8 cellular contexts compared by ENCODE assay signal in the genomic region with DNA sequence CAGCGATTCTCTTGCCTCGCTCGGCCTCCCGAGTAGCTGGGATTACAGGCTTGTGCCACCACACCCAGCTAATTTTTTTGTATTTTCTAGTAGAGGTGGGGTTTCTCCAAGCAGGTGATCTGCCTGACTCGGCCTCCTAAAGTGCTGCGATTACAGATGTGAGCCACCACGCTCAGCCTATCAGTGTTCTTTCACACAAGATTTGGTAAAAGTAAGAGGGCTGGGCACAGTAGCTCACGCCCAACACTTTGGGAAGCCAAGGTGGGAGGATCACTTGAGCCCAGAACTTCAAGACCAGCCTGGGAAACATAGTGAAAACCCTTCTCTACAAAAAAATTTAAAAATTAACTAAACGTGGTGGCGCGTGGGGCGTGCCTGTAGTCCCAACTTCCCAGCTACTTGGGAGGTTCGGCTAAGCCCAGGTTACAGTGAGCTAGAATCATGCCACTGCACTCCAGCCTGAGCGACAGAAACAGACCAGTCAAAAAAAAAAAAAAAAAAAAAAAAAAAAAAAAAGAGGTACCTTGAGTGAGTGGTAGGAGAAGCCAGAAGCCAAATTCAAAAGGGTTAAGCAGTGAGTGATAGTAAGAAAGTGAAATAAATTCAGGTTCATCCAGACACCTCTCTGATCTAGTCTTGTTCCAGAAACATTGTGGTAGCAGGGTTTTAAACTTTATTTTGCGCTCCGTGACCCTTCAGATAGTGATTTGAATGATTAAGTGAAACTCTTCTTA. TPM values are rescaled to one million over a fixed set of nuclear protein-coding genes. Genes with fewer than 3 reads are reported as not detected.
A peak's percentile ranks its signal among the peaks of the same experiment; 100 is the strongest.
DNase-seq lines count a peak whose midpoint lies in the region; ATAC-seq and TF ChIP-seq lines count a peak whose summit lies in the region.

No MANE protein-coding gene starts in this region.

- POLR2A ChIA-PET in RWPE1 (lab: Yijun Ruan, JAX; ENCODE audit: low non-redundant PET) = interaction anchor here (0.5 to 0.9 kb wide), 3 partner anchors 13 to 33 kb away, joined by 3 to 6 read pairs (median 5); a partner anchor contains a TSS

- peaks cover 10% of the 10 kb centered on the region for H3K4me1 Mint-ChIP-seq in Calu3 (ENCODE audit: low read depth, unreplicated experiment)

- peaks cover 3% of the 10 kb centered on the region for H3K79me2 ChIP-seq in trophoblast cell (ENCODE audit: control insufficient read depth, insufficient read depth, low read length, poor library complexity)

- H3K18ac ChIP-seq in trophoblast cell (ENCODE audit: low read length) = no peak overlapping the region

- H2BK120ac ChIP-seq in trophoblast cell (ENCODE audit: insufficient read depth, low read length, poor library complexity) = no peak overlapping the region

- no peaks in the 10 kb centered on the region for H3K27me3 Mint-ChIP-seq in Calu3 (ENCODE audit: unreplicated experiment)

- peaks cover 9% of the 10 kb centered on the region for H3K79me1 ChIP-seq in trophoblast cell (ENCODE audit: low read length)

- peaks cover 20 to 27% (median 24%) of the 10 kb centered on the region in 4 donors for H3K4me1 ChIP-seq in esophagus muscularis mucosa
- peaks cover 5 to 7% of the 10 kb centered on the region in 2 experiments for H3K4me1 ChIP-seq in trophoblast cell (ENCODE audit: control insufficient read depth in 1 of 2, insufficient read depth in 2 of 2, low read length in 2 of 2)

- H3K14ac ChIP-seq in trophoblast cell (ENCODE audit: low read length) = no peak overlapping the region

- no peak overlapping the region for H4K91ac ChIP-seq in trophoblast cell (ENCODE audit: low read depth, low read length)

- peak overlapping the region; percentile 67 for H3K4me2 ChIP-seq in trophoblast cell (ENCODE audit: low read length)

- intact Hi-C loops in Calu3 (cut with micrococcal nuclease; ENCODE audit: unreplicated experiment) = no loop called here
- intact Hi-C loops in esophagus muscularis mucosa (cut with DNase I) = no loop called here

- H3K4me3 Mint-ChIP-seq in Calu3 (ENCODE audit: low read depth, unreplicated experiment) = peak overlapping the region; percentile 91

- H3K9me3 Mint-ChIP-seq in Calu3 (ENCODE audit: low read depth, unreplicated experiment) = no peaks in the 10 kb centered on the region

- peak overlapping the region; percentile 97 for H3K27ac ChIP-seq in RWPE1
- H3K27ac ChIP-seq in esophagus muscularis mucosa (replicated peaks in 1 of 4) = peak overlapping the region; percentile 80 to 90 (median 84)
- peak overlapping the region; percentile 78 for H3K27ac ChIP-seq in trophoblast cell (ENCODE audit: low read depth, low read length)

- no peak for TF ChIP-seq POLR2A in esophagus muscularis mucosa (IDR thresholded peaks at IDR 0.05; ENCODE audit: low read depth)

- H4K8ac ChIP-seq in trophoblast cell (ENCODE audit: low read depth, low read length) = peak overlapping the region; percentile 90

- H3K27ac Mint-ChIP-seq in Calu3 (ENCODE audit: unreplicated experiment) = peak overlapping the region; percentile 97

- no peak overlapping the region for H2BK12ac ChIP-seq in trophoblast cell (ENCODE audit: low read length)

- no peak overlapping the region for H3K23ac ChIP-seq in trophoblast cell (ENCODE audit: low read length)

- H3K9me3 ChIP-seq in esophagus muscularis mucosa (no peaks in the 10 kb centered on the region), trophoblast cell (ENCODE audit: insufficient read depth, low read depth, low read length) (peaks cover 1% of the 10 kb centered on the region)

- WGBS in esophagus muscularis mucosa = 71% methylated on average over 10 of the region's 16 CpGs
- WGBS in trophoblast cell (ENCODE audit: extremely low coverage, insufficient coverage, insufficient read length) = no CpG with 5 or more reads among the region's 16 CpGs

- no TSS peak for BruUV-seq in Calu3 (replicated peaks; lab: Mats Ljungman, UMichigan)

- TF ChIP-seq EP300 in esophagus muscularis mucosa (IDR thresholded peaks at IDR 0.05) = no peak

- peak overlapping the region; percentile 63 to 89 (median 73) for H3K4me3 ChIP-seq in esophagus muscularis mucosa
- peak overlapping the region; percentile 90 for H3K4me3 ChIP-seq in trophoblast cell (ENCODE audit: low read depth, low read length)

- H2AK5ac ChIP-seq in trophoblast cell (ENCODE audit: low read length) = no peak overlapping the region

- ATAC-seq in HG03432 (IDR thresholded peaks at IDR 0.05; ENCODE audit: unreplicated experiment) = no peak
- no peak for ATAC-seq in HG03439 (IDR thresholded peaks at IDR 0.05; ENCODE audit: unreplicated experiment)
- no peak for ATAC-seq in HG03571 (IDR thresholded peaks at IDR 0.05; ENCODE audit: unreplicated experiment)
- no peak for ATAC-seq in HG02973 (IDR thresholded peaks at IDR 0.05; ENCODE audit: unreplicated experiment)

- DNase-seq in Calu3 (no peak), RWPE1 (ENCODE audit: low spot score) (no peak), esophagus muscularis mucosa (ENCODE audit: extremely low spot score) (no peak), trophoblast cell (no peak)

- TF ChIP-seq CTCF in Calu3 (IDR thresholded peaks at IDR 0.05; ENCODE audit: unreplicated experiment) (no peak), RWPE1 (conservative IDR thresholded peaks at IDR 0.05; ENCODE audit: low read depth) (no peak), esophagus muscularis mucosa (IDR thresholded peaks at IDR 0.05) (no peak)

- H3K9ac ChIP-seq in trophoblast cell (ENCODE audit: low read length) = peak overlapping the region; percentile 83

- H3K36me3 ChIP-seq in esophagus muscularis mucosa = peaks cover 9 to 25% (median 21%) of the 10 kb centered on the region in 4 donors
- H3K36me3 ChIP-seq in trophoblast cell (ENCODE audit: control insufficient read depth in 1 of 2, insufficient read depth in 2 of 2, low read length in 2 of 2) = peaks cover 12 to 15% of the 10 kb centered on the region in 2 experiments

- peak overlapping the region; percentile 85 for H4K12ac ChIP-seq in trophoblast cell (ENCODE audit: low read depth, low read length)

- peaks cover 47% of the 10 kb centered on the region for H3K36me3 Mint-ChIP-seq in Calu3 (ENCODE audit: insufficient read depth, unreplicated experiment)

- no peak overlapping the region for H3K4ac ChIP-seq in trophoblast cell (ENCODE audit: low read depth, low read length)

- CTCF ChIA-PET in Calu3 (lab: Charles Lee) = interaction anchor here (0.6 to 0.7 kb wide), 2 partner anchors 29 to 114 kb away, joined by 3 read pairs; no protein-coding TSS in a partner anchor
- CTCF ChIA-PET in RWPE1 (lab: Yijun Ruan, JAX) = interaction anchor here (0.5 to 1.1 kb wide), 5 partner anchors 9 to 30 kb away, joined by 3 to 5 read pairs (median 3); a partner anchor contains a TSS

- H3K27me3 ChIP-seq in esophagus muscularis mucosa = no peaks in the 10 kb centered on the region
- H3K27me3 ChIP-seq in trophoblast cell (ENCODE audit: insufficient read depth, low read length) = no peaks in the 10 kb centered on the region

- no peak overlapping the region for H2BK5ac ChIP-seq in trophoblast cell (ENCODE audit: low read depth, low read length, poor library complexity)

- H2AFZ ChIP-seq in trophoblast cell (ENCODE audit: insufficient read depth, low read length, poor library complexity) = no peak overlapping the region

RNA-seq across cellular contexts. Expression of a gene that starts 1.0 kb away (rescaled TPM):
- total RNA-seq in Calu3 (2022) (83.7 and 88.9 TPM in 2 replicates), esophagus muscularis mucosa (10 to 100 TPM; 15.4 to 40.4 (median 38.8) TPM)
- 90.8 and 96.6 TPM in 2 replicates for polyA plus RNA-seq in trophoblast cell (2013)

RNA-seq across cellular contexts. Expression of a gene that starts 6.3 kb away (rescaled TPM):
- total RNA-seq in Calu3 (2022) (64.8 and 66.3 TPM in 2 replicates), esophagus muscularis mucosa (10 to 100 TPM; 20.8 to 38.7 (median 28.3) TPM)
- 74.9 and 80.0 TPM in 2 replicates for polyA plus RNA-seq in trophoblast cell (2013)

RNA-seq across cellular contexts. Expression of a gene that starts 11.3 kb away (rescaled TPM):
- 29.9 and 30.4 TPM in 2 replicates for total RNA-seq in Calu3 (2022)
- total RNA-seq in esophagus muscularis mucosa = 10 to 100 TPM in 3 of 4 donors, 1 to 10 TPM in 1; 9.6 to 27.8 (median 19.2) TPM
- polyA plus RNA-seq in trophoblast cell (2013) = 6.1 and 6.2 TPM in 2 replicates

RNA-seq across cellular contexts. Expression of a gene that starts 11.4 kb away (rescaled TPM):
- total RNA-seq in Calu3 (2022) = 26.2 and 32.9 TPM in 2 replicates
- 10 to 100 TPM; 17.4 to 23.0 (median 20.6) TPM for total RNA-seq in esophagus muscularis mucosa
- 11.1 and 11.2 TPM in 2 replicates for polyA plus RNA-seq in trophoblast cell (2013)

RNA-seq across cellular contexts. Expression of a gene that starts 13.3 kb away (rescaled TPM):
- total RNA-seq in Calu3 (2022) (61.6 and 63.7 TPM in 2 replicates), esophagus muscularis mucosa (10 to 100 TPM; 40.0 to 56.4 (median 47.2) TPM)
- 80.5 and 81.5 TPM in 2 replicates for polyA plus RNA-seq in trophoblast cell (2013)
